ENCODE assay signal across 40 cellular contexts in genomic region chr17:74072340-74072739, GRCh38.
"Had no signal": no experiment of that assay in that cellular context is flagged by ENCODE, and none has a peak within 500 bp of the region (broad histone marks: within the 10 kb centered on the region; RNA-seq: fewer than 3 reads in every experiment).

No MANE protein-coding gene starts in this region.

- H3K36me3 Mint-ChIP-seq: activated naive CD4-positive, alpha-beta T cell treated with anti-CD3 and anti-CD28 coated beads, Interleukin-2, amount 10 ng/mL, durations not matched to agents 7 days and 5 days; activated naive CD4-positive, alpha-beta T cell treated with anti-CD3 and anti-CD28 coated beads, Interleukin-2, amount 50 U/mL, for 24 hours; activated naive CD4-positive, alpha-beta T cell treated with anti-CD3 and anti-CD28 coated beads, Interleukin-2, amount 50 U/mL, for 72 hours; activated naive CD8-positive, alpha-beta T cell; activated naive CD8-positive, alpha-beta T cell treated with anti-CD3 and anti-CD28 coated beads for 36 hours; activated naive CD8-positive, alpha-beta T cell treated with anti-CD3 and anti-CD28 coated beads, Interleukin-2, amount 10 ng/mL, durations not matched to agents 7 days and 5 days had no signal

- H3K27me3 ChIP-seq: adrenal gland, ascending aorta, body of pancreas, brain microvascular endothelial cell, breast epithelium, cardiac muscle cell had no signal

- DNase-seq: activated effector memory CD4-positive, alpha-beta T cell treated with anti-CD3 and anti-CD28 coated beads, Interleukin-2, amount 50 U/mL, for 16 hours; activated effector memory CD4-positive, alpha-beta T cell treated with Interleukin-2 at 50 U/mL for 16 hours; activated gamma-delta T cell; activated gamma-delta T cell treated with Interleukin-2 at 50 U/mL for 16 hours; activated naive CD4-positive, alpha-beta T cell; activated naive CD4-positive, alpha-beta T cell treated with anti-CD3 and anti-CD28 coated beads for 36 hours; activated naive CD4-positive, alpha-beta T cell treated with anti-CD3 and anti-CD28 coated beads, Interleukin-2, amount 10 ng/mL, durations not matched to agents 7 days and 5 days; activated naive CD4-positive, alpha-beta T cell treated with anti-CD3 and anti-CD28 coated beads, Interleukin-2, amount 50 U/mL, for 16 hours; activated naive CD4-positive, alpha-beta T cell treated with Interleukin-2 at 50 U/mL for 16 hours; activated naive CD8-positive, alpha-beta T cell treated with anti-CD3 and anti-CD28 coated beads for 36 hours; activated naive CD8-positive, alpha-beta T cell treated with anti-CD3 and anti-CD28 coated beads, Interleukin-2, amount 10 ng/mL, durations not matched to agents 7 days and 5 days; activated naive CD8-positive, alpha-beta T cell treated with anti-CD3 and anti-CD28 coated beads, Interleukin-2, amount 50 U/mL, for 24 hours; activated T-cell treated with anti-CD3 and anti-CD28 coated beads, Interleukin-2, amount 50 U/mL, for 1 hour; activated T-cell treated with anti-CD3 and anti-CD28 coated beads, Interleukin-2, amount 50 U/mL, for 24 hours; activated T-cell treated with anti-CD3 and anti-CD28 coated beads, Interleukin-2, amount 50 U/mL, for 4 hours; activated T-cell treated with anti-CD3 and anti-CD28 coated beads, Interleukin-2, amount 50 U/mL, for 48 hours; activated T-cell treated with anti-CD3 and anti-CD28 coated beads, Interleukin-2, amount 50 U/mL, for 72 hours; adrenal gland; amniotic stem cell; amygdala; anterior cingulate cortex; aorta; body of pancreas; brain microvascular endothelial cell; caudate nucleus; central memory CD4-positive, alpha-beta T cell; cerebellar nuclear complex had no signal

- H3K9me3 ChIP-seq: adrenal gland, ascending aorta had no signal

- FAIRE-seq: astrocyte, bronchial epithelial cell had no signal

- H3K9me3 Mint-ChIP-seq: activated naive CD4-positive, alpha-beta T cell treated with anti-CD3 and anti-CD28 coated beads for 36 hours; activated naive CD4-positive, alpha-beta T cell treated with anti-CD3 and anti-CD28 coated beads, Interleukin-2, amount 10 ng/mL, durations not matched to agents 7 days and 5 days; activated naive CD4-positive, alpha-beta T cell treated with anti-CD3 and anti-CD28 coated beads, Interleukin-2, amount 50 U/mL, for 24 hours; activated naive CD8-positive, alpha-beta T cell treated with anti-CD3 and anti-CD28 coated beads for 36 hours; activated naive CD8-positive, alpha-beta T cell treated with anti-CD3 and anti-CD28 coated beads, Interleukin-2, amount 50 U/mL, for 24 hours; activated T-cell treated with anti-CD3 and anti-CD28 coated beads, Interleukin-2, amount 50 U/mL, for 24 hours; activated T-cell treated with anti-CD3 and anti-CD28 coated beads, Interleukin-2, amount 50 U/mL, for 4 hours; activated T-helper 1 cell treated with anti-CD3 and anti-CD28 coated beads, Interleukin-12 subunit alpha, Interleukin-12 subunit beta, Interleukin-2, Interleukin-4 antibody, amounts not matched to agents 30 ng/mL and 10 ng/mL and 1 ng/mL, durations not matched to agents 14 hours and 24 hours and 36 hours; activated T-helper 17 cell treated with anti-CD3 and anti-CD28 coated beads, Interleukin-2, amount 50 U/mL, for 72 hours; activated T-helper 2 cell treated with anti-CD3 and anti-CD28 coated beads, Interferon-gamma antibody, Interleukin-2, Interleukin-4, amounts not matched to agents 10 μg/mL and 5 μg/mL and 100 μg/mL, durations not matched to agents 14 hours and 24 hours and 36 hours; central memory CD8-positive, alpha-beta T cell had no signal

- ATAC-seq: activated naive CD4-positive, alpha-beta T cell treated with anti-CD3 and anti-CD28 coated beads, Interleukin-2, amount 50 U/mL, for 72 hours; activated naive CD8-positive, alpha-beta T cell treated with anti-CD3 and anti-CD28 coated beads, Interleukin-2, amount 50 U/mL, for 24 hours; activated T-cell treated with anti-CD3 and anti-CD28 coated beads, Interleukin-2, amount 50 U/mL, for 4 hours; activated T-cell treated with anti-CD3 and anti-CD28 coated beads, Interleukin-2, amount 50 U/mL, for 72 hours; activated T-helper 17 cell treated with anti-CD3 and anti-CD28 coated beads, Interleukin-2, amount 50 U/mL, for 72 hours; body of pancreas had no signal

- H3K27ac Mint-ChIP-seq: activated naive CD4-positive, alpha-beta T cell treated with anti-CD3 and anti-CD28 coated beads for 36 hours; activated naive CD4-positive, alpha-beta T cell treated with anti-CD3 and anti-CD28 coated beads, Interleukin-2, amount 10 ng/mL, durations not matched to agents 7 days and 5 days; activated naive CD4-positive, alpha-beta T cell treated with anti-CD3 and anti-CD28 coated beads, Interleukin-2, amount 50 U/mL, for 24 hours; activated naive CD4-positive, alpha-beta T cell treated with anti-CD3 and anti-CD28 coated beads, Interleukin-2, amount 50 U/mL, for 72 hours; activated naive CD8-positive, alpha-beta T cell; activated naive CD8-positive, alpha-beta T cell treated with anti-CD3 and anti-CD28 coated beads for 36 hours; activated naive CD8-positive, alpha-beta T cell treated with anti-CD3 and anti-CD28 coated beads, Interleukin-2, amount 10 ng/mL, durations not matched to agents 7 days and 5 days; activated naive CD8-positive, alpha-beta T cell treated with anti-CD3 and anti-CD28 coated beads, Interleukin-2, amount 50 U/mL, for 24 hours; activated T-cell treated with anti-CD3 and anti-CD28 coated beads, Interleukin-2, amount 50 U/mL, for 24 hours; activated T-cell treated with anti-CD3 and anti-CD28 coated beads, Interleukin-2, amount 50 U/mL, for 72 hours; activated T-helper 1 cell treated with anti-CD3 and anti-CD28 coated beads, Interleukin-12 subunit alpha, Interleukin-12 subunit beta, Interleukin-2, Interleukin-4 antibody, amounts not matched to agents 30 ng/mL and 10 ng/mL and 1 ng/mL, durations not matched to agents 14 hours and 24 hours and 36 hours; activated T-helper 17 cell treated with anti-CD3 and anti-CD28 coated beads, Interleukin-2, amount 50 U/mL, for 72 hours; activated T-helper 2 cell treated with anti-CD3 and anti-CD28 coated beads, Interferon-gamma antibody, Interleukin-2, Interleukin-4, amounts not matched to agents 10 μg/mL and 5 μg/mL and 100 μg/mL, durations not matched to agents 14 hours and 24 hours and 36 hours; brain had no signal

- H3K4me3 Mint-ChIP-seq: activated naive CD4-positive, alpha-beta T cell treated with anti-CD3 and anti-CD28 coated beads for 36 hours; activated naive CD4-positive, alpha-beta T cell treated with anti-CD3 and anti-CD28 coated beads, Interleukin-2, amount 10 ng/mL, durations not matched to agents 7 days and 5 days; activated naive CD4-positive, alpha-beta T cell treated with anti-CD3 and anti-CD28 coated beads, Interleukin-2, amount 50 U/mL, for 24 hours; activated naive CD8-positive, alpha-beta T cell; activated naive CD8-positive, alpha-beta T cell treated with anti-CD3 and anti-CD28 coated beads for 36 hours; activated naive CD8-positive, alpha-beta T cell treated with anti-CD3 and anti-CD28 coated beads, Interleukin-2, amount 10 ng/mL, durations not matched to agents 7 days and 5 days; activated naive CD8-positive, alpha-beta T cell treated with anti-CD3 and anti-CD28 coated beads, Interleukin-2, amount 50 U/mL, for 24 hours; activated T-cell treated with anti-CD3 and anti-CD28 coated beads, Interleukin-2, amount 50 U/mL, for 24 hours; activated T-cell treated with anti-CD3 and anti-CD28 coated beads, Interleukin-2, amount 50 U/mL, for 4 hours; activated T-cell treated with anti-CD3 and anti-CD28 coated beads, Interleukin-2, amount 50 U/mL, for 72 hours; activated T-helper 1 cell treated with anti-CD3 and anti-CD28 coated beads, Interleukin-12 subunit alpha, Interleukin-12 subunit beta, Interleukin-2, Interleukin-4 antibody, amounts not matched to agents 30 ng/mL and 10 ng/mL and 1 ng/mL, durations not matched to agents 14 hours and 24 hours and 36 hours; activated T-helper 17 cell treated with anti-CD3 and anti-CD28 coated beads, Interleukin-2, amount 50 U/mL, for 72 hours; brain; central memory CD8-positive, alpha-beta T cell had no signal

- H3K4me3 ChIP-seq: adrenal gland, ascending aorta, body of pancreas, breast epithelium, cardiac muscle cell had no signal

- H3K4me1 Mint-ChIP-seq: activated naive CD4-positive, alpha-beta T cell treated with anti-CD3 and anti-CD28 coated beads, Interleukin-2, amount 10 ng/mL, durations not matched to agents 7 days and 5 days; activated naive CD4-positive, alpha-beta T cell treated with anti-CD3 and anti-CD28 coated beads, Interleukin-2, amount 50 U/mL, for 24 hours; activated naive CD8-positive, alpha-beta T cell treated with anti-CD3 and anti-CD28 coated beads for 36 hours; activated naive CD8-positive, alpha-beta T cell treated with anti-CD3 and anti-CD28 coated beads, Interleukin-2, amount 10 ng/mL, durations not matched to agents 7 days and 5 days; activated naive CD8-positive, alpha-beta T cell treated with anti-CD3 and anti-CD28 coated beads, Interleukin-2, amount 50 U/mL, for 24 hours; activated T-helper 17 cell treated with anti-CD3 and anti-CD28 coated beads, Interleukin-2, amount 50 U/mL, for 72 hours; central memory CD8-positive, alpha-beta T cell had no signal

- H3K27me3 Mint-ChIP-seq: activated naive CD8-positive, alpha-beta T cell; activated naive CD8-positive, alpha-beta T cell treated with anti-CD3 and anti-CD28 coated beads, Interleukin-2, amount 50 U/mL, for 24 hours had no signal

- H3K36me3 ChIP-seq: adrenal gland, ascending aorta, brain microvascular endothelial cell, breast epithelium, cardiac muscle cell had no signal

- H3K27ac ChIP-seq: adrenal gland, ascending aorta, body of pancreas, brain microvascular endothelial cell, breast epithelium, cardiac muscle cell had no signal

- H3K4me1 ChIP-seq: adrenal gland, ascending aorta, body of pancreas, breast epithelium had no signal
